ENCODE assay signal across 10 cellular contexts in genomic region chr4:158169516-158169915, GRCh38. TPM values are rescaled to one million over a fixed set of nuclear protein-coding genes. Genes with fewer than 3 reads are reported as not detected.
DNase-seq lines count a peak whose midpoint lies in the region; ATAC-seq and TF ChIP-seq lines count a peak whose summit lies in the region.
"Had no signal": no experiment of that assay in that cellular context is flagged by ENCODE, and none has a peak within 500 bp of the region (broad histone marks: within the 10 kb centered on the region; RNA-seq: fewer than 3 reads in every experiment).

No MANE protein-coding gene starts in this region.

- H3K27me3 Mint-ChIP-seq in WTC11 (ENCODE audit: low read depth), result no peaks in the 10 kb centered on the region

- H2AK5ac ChIP-seq in trophoblast cell (ENCODE audit: low read length), result no peak overlapping the region

- intact Hi-C loops in sciatic nerve (cut with DNase I), result no loop called here

- H3K4me3 Mint-ChIP-seq in WTC11, result no peak overlapping the region
- H3K4me3 Mint-ChIP-seq: activated T-helper 1 cell treated with anti-CD3 and anti-CD28 coated beads, Interleukin-12 subunit alpha, Interleukin-12 subunit beta, Interleukin-2, Interleukin-4 antibody, amounts not matched to agents 30 ng/mL and 10 ng/mL and 1 ng/mL, durations not matched to agents 14 hours and 24 hours and 36 hours had no signal

- H3K9me3 ChIP-seq in trophoblast cell (ENCODE audit: insufficient read depth, low read depth, low read length), result no peaks in the 10 kb centered on the region

- H2BK120ac ChIP-seq in trophoblast cell (ENCODE audit: insufficient read depth, low read length, poor library complexity), result peak overlapping the region; percentile 57

- H2AFZ ChIP-seq in ACC112 (ENCODE audit: low read length, unreplicated experiment) (no peak overlapping the region), trophoblast cell (ENCODE audit: insufficient read depth, low read length, poor library complexity) (no peak overlapping the region)

- H3K23ac ChIP-seq in trophoblast cell (ENCODE audit: low read length), result no peak overlapping the region

- H3K4me1 Mint-ChIP-seq in WTC11, result peaks cover 8% of the 10 kb centered on the region

- H4K12ac ChIP-seq in trophoblast cell (ENCODE audit: low read depth, low read length), result no peak overlapping the region

- peak overlapping the region; percentile 47 for H4K91ac ChIP-seq in trophoblast cell (ENCODE audit: low read depth, low read length)

- peak overlapping the region; percentile 58 for H2BK12ac ChIP-seq in trophoblast cell (ENCODE audit: low read length)

- H3K4me1 ChIP-seq in ACC112 (ENCODE audit: control insufficient read depth, insufficient read depth, low read length, unreplicated experiment) (peaks cover 10% of the 10 kb centered on the region), trophoblast cell (ENCODE audit: control insufficient read depth in 1 of 2, insufficient read depth in 2 of 2, low read length in 2 of 2) (peaks cover 9 to 16% of the 10 kb centered on the region in 2 experiments)

- ATAC-seq in GM18870 (IDR thresholded peaks at IDR 0.05; ENCODE audit: unreplicated experiment), result no peak
- ATAC-seq in sciatic nerve, result no peak
- ATAC-seq in WTC11, result no peak

- H3K27ac ChIP-seq in ACC112 (ENCODE audit: low read depth, low read length) (no peak overlapping the region), VCaP (peak overlapping the region; percentile 96), trophoblast cell (ENCODE audit: low read depth, low read length) (no peak overlapping the region)

- peak overlapping the region; percentile 13; the same call in 1 of the 2 replicates for H3K4me3 ChIP-seq in ACC112 (ENCODE audit: low read depth, low read length)
- peak overlapping the region; percentile 77 for H3K4me3 ChIP-seq in fibroblast of mammary gland (ENCODE audit: control insufficient read depth, low read depth, low read length)
- H3K4me3 ChIP-seq in trophoblast cell (ENCODE audit: low read depth, low read length), result no peak overlapping the region

- no peak for TF ChIP-seq CTCF in VCaP (conservative IDR thresholded peaks at IDR 0.05)
- TF ChIP-seq CTCF in fibroblast of mammary gland (conservative IDR thresholded peaks at IDR 0.05; ENCODE audit: control insufficient read depth, insufficient read depth, low read depth, low read length), result no peak
- no peak for TF ChIP-seq CTCF in WTC11 (IDR thresholded peaks at IDR 0.05)

- DNase-seq in fibroblast of mammary gland (ENCODE audit: low read depth), result peak; percentile 46
- no peak for DNase-seq in trophoblast cell
- no peak for DNase-seq in sciatic nerve (ENCODE audit: low spot score)
- DNase-seq in COLO829 (ENCODE audit: low spot score), result no peak
- no peak for DNase-seq in WTC11 (ENCODE audit: low spot score)
- DNase-seq: T-helper 9 cell had no signal

- no peak overlapping the region for H4K8ac ChIP-seq in trophoblast cell (ENCODE audit: low read depth, low read length)

- H3K18ac ChIP-seq in trophoblast cell (ENCODE audit: low read length), result no peak overlapping the region

- no peak overlapping the region for H3K14ac ChIP-seq in trophoblast cell (ENCODE audit: low read length)

- H3K27me3 ChIP-seq in ACC112 (ENCODE audit: insufficient read depth, low read length) (no peaks in the 10 kb centered on the region), trophoblast cell (ENCODE audit: insufficient read depth, low read length) (no peaks in the 10 kb centered on the region)

- no peaks in the 10 kb centered on the region for H3K36me3 ChIP-seq in ACC112 (ENCODE audit: insufficient read depth, low read length)
- peaks cover 3 to 5% of the 10 kb centered on the region in 2 experiments for H3K36me3 ChIP-seq in trophoblast cell (ENCODE audit: control insufficient read depth in 1 of 2, insufficient read depth in 2 of 2, low read length in 2 of 2)

- CTCF ChIA-PET in WTC11 (lab: Charles Lee), result interaction anchor here (3.1 kb wide), 1 partner anchor 17 kb away, joined by 12 read pairs; no protein-coding TSS in a partner anchor

- no peak overlapping the region for H3K9ac ChIP-seq in trophoblast cell (ENCODE audit: low read length)

- H3K36me3 Mint-ChIP-seq in WTC11, result no peaks in the 10 kb centered on the region

- peak overlapping the region; percentile 53 for H3K4me2 ChIP-seq in trophoblast cell (ENCODE audit: low read length)

- no CpG with 5 or more reads among the region's 3 CpGs for WGBS in trophoblast cell (ENCODE audit: extremely low coverage, insufficient coverage, insufficient read length)

- POLR2A ChIA-PET in WTC11 (lab: Charles Lee), result no interaction called here

- peaks cover 19% of the 10 kb centered on the region for H3K79me1 ChIP-seq in trophoblast cell (ENCODE audit: low read length)

- H3K79me2 ChIP-seq in ACC112 (ENCODE audit: control insufficient read depth, insufficient read depth, low read length, unreplicated experiment), result no peaks in the 10 kb centered on the region
- peaks cover 5% of the 10 kb centered on the region for H3K79me2 ChIP-seq in trophoblast cell (ENCODE audit: control insufficient read depth, insufficient read depth, low read length, poor library complexity)

- no peak overlapping the region for H3K27ac Mint-ChIP-seq in WTC11
- H3K27ac Mint-ChIP-seq: activated T-helper 1 cell treated with anti-CD3 and anti-CD28 coated beads, Interleukin-12 subunit alpha, Interleukin-12 subunit beta, Interleukin-2, Interleukin-4 antibody, amounts not matched to agents 30 ng/mL and 10 ng/mL and 1 ng/mL, durations not matched to agents 14 hours and 24 hours and 36 hours had no signal

- no peaks in the 10 kb centered on the region for H3K9me3 Mint-ChIP-seq in WTC11
- H3K9me3 Mint-ChIP-seq: activated T-helper 1 cell treated with anti-CD3 and anti-CD28 coated beads, Interleukin-12 subunit alpha, Interleukin-12 subunit beta, Interleukin-2, Interleukin-4 antibody, amounts not matched to agents 30 ng/mL and 10 ng/mL and 1 ng/mL, durations not matched to agents 14 hours and 24 hours and 36 hours had no signal

- H3K4ac ChIP-seq in trophoblast cell (ENCODE audit: low read depth, low read length), result no peak overlapping the region

- no peak overlapping the region for H2BK5ac ChIP-seq in trophoblast cell (ENCODE audit: low read depth, low read length, poor library complexity)

TF ChIP-seq in WTC11, 78 proteins besides CTCF, POLR2A, EP300 and RAD21:
- no peak for TF ChIP-seq ZSCAN18 (CRISPR knock-in tag; IDR thresholded peaks at IDR 0.05)

RNA-seq across cellular contexts. Expression of gene GASK1B, which starts 3.3 kb away (rescaled TPM):
- polyA plus RNA-seq in trophoblast cell (2013), result 20.2 and 21.5 TPM in 2 replicates
- total RNA-seq in sciatic nerve, result 100 TPM
- 0.23 to 0.32 TPM (median 0.24 TPM) in 3 replicates for total RNA-seq in WTC11 (2021)
- total RNA-seq: activated T-helper 1 cell treated with anti-CD3 and anti-CD28 coated beads, Interleukin-12 subunit alpha, Interleukin-12 subunit beta, Interleukin-2, Interleukin-4 antibody, amounts not matched to agents 30 ng/mL and 10 ng/mL and 1 ng/mL, durations not matched to agents 14 hours and 24 hours and 36 hours had no signal

RNA-seq across cellular contexts. Expression of gene TMEM144, which starts 40.8 kb away (rescaled TPM):
- 6.8 and 6.9 TPM in 2 replicates for polyA plus RNA-seq in trophoblast cell (2013)
- total RNA-seq in sciatic nerve, result 11.9 TPM
- 3.8 to 5.3 TPM (median 4.1 TPM) in 3 replicates for total RNA-seq in WTC11 (2021)
- total RNA-seq: activated T-helper 1 cell treated with anti-CD3 and anti-CD28 coated beads, Interleukin-12 subunit alpha, Interleukin-12 subunit beta, Interleukin-2, Interleukin-4 antibody, amounts not matched to agents 30 ng/mL and 10 ng/mL and 1 ng/mL, durations not matched to agents 14 hours and 24 hours and 36 hours had no signal

Comparison
In these comparisons a context has a peak if more than half of its experiments do, and no peak if none do; other contexts are left out.
1. RNA of gene GASK1B, which starts 3.3 kb away (total RNA-seq): 100 TPM in sciatic nerve (single experiment); 0.23 to 0.32 TPM in WTC11; every median in the first group is over 10 times any median in the second.